ENCODE assay signal across 12 cellular contexts in the genomic region with DNA sequence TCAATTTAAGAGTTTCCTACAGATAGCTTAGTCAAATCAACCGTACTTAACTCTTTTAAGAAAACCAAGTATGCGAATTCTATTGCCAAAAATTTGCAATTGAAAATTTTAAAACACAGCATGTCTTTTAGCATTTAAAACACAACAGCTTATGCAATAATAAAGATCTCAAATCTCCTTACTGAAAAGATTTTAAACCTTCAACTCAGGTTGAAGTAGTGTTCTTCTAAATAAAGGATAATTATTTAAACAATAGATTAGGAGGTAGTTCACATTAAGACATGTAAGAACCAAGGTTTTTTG. TPM values are rescaled to one million over a fixed set of nuclear protein-coding genes. Genes with fewer than 3 reads are reported as not detected.
DNase-seq lines count a peak whose midpoint lies in the region; ATAC-seq and TF ChIP-seq lines count a peak whose summit lies in the region.
"Had no signal": no experiment of that assay in that cellular context is flagged by ENCODE, and none has a peak within 500 bp of the region (broad histone marks: within the 10 kb centered on the region; RNA-seq: fewer than 3 reads in every experiment).

No MANE protein-coding gene starts in this region.

- H3K4me1 Mint-ChIP-seq in activated T-cell treated with anti-CD3 and anti-CD28 coated beads, Interleukin-2, amount 50 U/mL, for 72 hours (ENCODE audit: low read depth): peaks cover 75% of the 10 kb centered on the region
- H3K4me1 Mint-ChIP-seq in activated naive CD8-positive, alpha-beta T cell (ENCODE audit: low read depth): peaks cover 90% of the 10 kb centered on the region

- intact Hi-C loops in vagina (cut with DNase I): no loop called here

- peaks cover 66% of the 10 kb centered on the region for H3K4me1 ChIP-seq in iPS-20b (ENCODE audit: insufficient read depth, low read length)
- H3K4me1 ChIP-seq in vagina: peaks cover 91% of the 10 kb centered on the region

- H3K36me3 Mint-ChIP-seq in activated T-cell treated with anti-CD3 and anti-CD28 coated beads, Interleukin-2, amount 50 U/mL, for 72 hours (ENCODE audit: insufficient read depth in 2 of 2): peaks cover 11 to 21% of the 10 kb centered on the region in 2 donors
- peaks cover 27% of the 10 kb centered on the region for H3K36me3 Mint-ChIP-seq in activated naive CD8-positive, alpha-beta T cell

- H3K4me3 Mint-ChIP-seq in activated T-cell treated with anti-CD3 and anti-CD28 coated beads, Interleukin-2, amount 50 U/mL, for 72 hours: peak overlapping the region; percentile 78 to 91
- H3K4me3 Mint-ChIP-seq in activated naive CD8-positive, alpha-beta T cell: peak overlapping the region; percentile 92

- no peak overlapping the region for H3K27ac Mint-ChIP-seq in activated T-cell treated with anti-CD3 and anti-CD28 coated beads, Interleukin-2, amount 50 U/mL, for 72 hours
- no peak overlapping the region for H3K27ac Mint-ChIP-seq in activated naive CD8-positive, alpha-beta T cell

- in situ Hi-C loops in GM13976 (cut with MboI; ENCODE audit: low sequenced_read_pairs, unreplicated experiment): loop anchor here (5.0 to 10.0 kb wide), 2 partner anchors 171 to 393 kb away; no protein-coding TSS in a partner anchor

- DNase-seq in activated T-cell treated with anti-CD3 and anti-CD28 coated beads, Interleukin-2, amount 50 U/mL, for 72 hours: no peak
- DNase-seq in activated T-cell treated with anti-CD3 and anti-CD28 coated beads, Interleukin-2, amount 50 U/mL, for 48 hours: no peak
- peak; percentile 72 for DNase-seq in superior temporal gyrus (ENCODE audit: extremely low spot score)
- no peak for DNase-seq in vagina (ENCODE audit: extremely low spot score in 2 of 2)
- DNase-seq in GM13976 (ENCODE audit: low spot score): no peak
- DNase-seq in NCI-H1930 (lab: John Stamatoyannopoulos, UW): no peak
- DNase-seq: NCI-H446; retina; stimulated activated naive CD4-positive, alpha-beta T cell treated with Interleukin-2 at 50 U/mL for 16 hours had no signal

- H3K4me3 ChIP-seq in iPS-20b (ENCODE audit: low read length) (peak overlapping the region; percentile 52), vagina (peak overlapping the region in 1 of 2 donors; percentile 77)

- no peak for ATAC-seq in activated T-cell treated with anti-CD3 and anti-CD28 coated beads, Interleukin-2, amount 50 U/mL, for 72 hours (replicated peaks in 1 of 2)
- ATAC-seq: activated CD4-positive, CD25-positive, alpha-beta regulatory T cell treated with anti-CD3 and anti-CD28 coated beads, Interleukin-2, amount 50 U/mL, for 24 hours had no signal

- H3K9me3 Mint-ChIP-seq in activated T-cell treated with anti-CD3 and anti-CD28 coated beads, Interleukin-2, amount 50 U/mL, for 72 hours: no peaks in the 10 kb centered on the region
- no peaks in the 10 kb centered on the region for H3K9me3 Mint-ChIP-seq in activated naive CD8-positive, alpha-beta T cell (ENCODE audit: low read depth)

- H3K36me3 ChIP-seq in iPS-20b (ENCODE audit: insufficient read depth, low read depth, low read length): no peaks in the 10 kb centered on the region
- peaks cover 0 to 4% of the 10 kb centered on the region in 2 donors for H3K36me3 ChIP-seq in vagina

- TF ChIP-seq POLR2A in vagina (IDR thresholded peaks at IDR 0.05): no peak

- TF ChIP-seq CTCF in vagina (IDR thresholded peaks at IDR 0.05) (no peak), GM13976 (IDR thresholded peaks at IDR 0.05; ENCODE audit: borderline replicate concordance, control extremely low read depth, extremely low read depth, insufficient read depth, missing control alignments) (no peak)

- H3K27ac ChIP-seq in iPS-20b (ENCODE audit: low read length): no peak overlapping the region
- no peak overlapping the region for H3K27ac ChIP-seq in vagina

- H3K27me3 ChIP-seq in iPS-20b (ENCODE audit: insufficient read depth, low read length) (peaks cover 41% of the 10 kb centered on the region), vagina (no peaks in the 10 kb centered on the region)

- peak overlapping the region; percentile 29; the same call in 1 of the 2 replicates for H3K9ac ChIP-seq in iPS-20b (ENCODE audit: low read depth, low read length)

- H3K27me3 Mint-ChIP-seq in activated T-cell treated with anti-CD3 and anti-CD28 coated beads, Interleukin-2, amount 50 U/mL, for 72 hours (ENCODE audit: low read depth): no peaks in the 10 kb centered on the region
- no peaks in the 10 kb centered on the region for H3K27me3 Mint-ChIP-seq in activated naive CD8-positive, alpha-beta T cell

- no peaks in the 10 kb centered on the region for H3K9me3 ChIP-seq in iPS-20b (ENCODE audit: insufficient read depth, low read depth, low read length)
- no peaks in the 10 kb centered on the region for H3K9me3 ChIP-seq in vagina

RNA-seq across cellular contexts. Expression of a gene that starts 5.5 kb away (rescaled TPM):
- 100 to 1,000 TPM in 1 of 2 donors, 10 to 100 TPM in 1; 93.5 to 104 TPM for total RNA-seq in activated T-cell treated with anti-CD3 and anti-CD28 coated beads, Interleukin-2, amount 50 U/mL, for 72 hours
- total RNA-seq in vagina: 46.7 TPM
